ENCODE assay signal across 10 cellular contexts in genomic region chr1:51329443-51330325, GRCh38. TPM values are rescaled to one million over a fixed set of nuclear protein-coding genes. Genes with fewer than 3 reads are reported as not detected.
DNase-seq lines count a peak whose midpoint lies in the region; ATAC-seq and TF ChIP-seq lines count a peak whose summit lies in the region.
"Had no signal": no experiment of that assay in that cellular context is flagged by ENCODE, and none has a peak within 500 bp of the region (broad histone marks: within the 10 kb centered on the region; RNA-seq: fewer than 3 reads in every experiment).

No MANE protein-coding gene starts in this region.

- H3K27me3 Mint-ChIP-seq in activated CD8-positive, alpha-beta memory T cell treated with anti-CD3 and anti-CD28 coated beads, Interleukin-2, amount 10 ng/mL, durations not matched to agents 7 days and 5 days: peaks cover 43% of the 10 kb centered on the region
- peaks cover 25% of the 10 kb centered on the region for H3K27me3 Mint-ChIP-seq in activated T-helper 2 cell treated with anti-CD3 and anti-CD28 coated beads, Interferon-gamma antibody, Interleukin-2, Interleukin-4, amounts not matched to agents 10 μg/mL and 5 μg/mL and 100 μg/mL, durations not matched to agents 14 hours and 24 hours and 36 hours (ENCODE audit: low read depth)

- H3K27ac Mint-ChIP-seq in activated CD8-positive, alpha-beta memory T cell treated with anti-CD3 and anti-CD28 coated beads, Interleukin-2, amount 10 ng/mL, durations not matched to agents 7 days and 5 days: peak overlapping the region; percentile 46
- H3K27ac Mint-ChIP-seq in activated T-helper 2 cell treated with anti-CD3 and anti-CD28 coated beads, Interferon-gamma antibody, Interleukin-2, Interleukin-4, amounts not matched to agents 10 μg/mL and 5 μg/mL and 100 μg/mL, durations not matched to agents 14 hours and 24 hours and 36 hours: no peak overlapping the region

- H3K36me3 ChIP-seq in tibial artery: no peaks in the 10 kb centered on the region

- H3K9me3 Mint-ChIP-seq in activated CD8-positive, alpha-beta memory T cell treated with anti-CD3 and anti-CD28 coated beads, Interleukin-2, amount 10 ng/mL, durations not matched to agents 7 days and 5 days (ENCODE audit: low read depth): no peaks in the 10 kb centered on the region
- no peaks in the 10 kb centered on the region for H3K9me3 Mint-ChIP-seq in activated T-helper 2 cell treated with anti-CD3 and anti-CD28 coated beads, Interferon-gamma antibody, Interleukin-2, Interleukin-4, amounts not matched to agents 10 μg/mL and 5 μg/mL and 100 μg/mL, durations not matched to agents 14 hours and 24 hours and 36 hours

- H3K27me3 ChIP-seq in tibial artery: peaks cover 0 to 6% of the 10 kb centered on the region in 2 donors

- no peaks in the 10 kb centered on the region for H3K9me3 ChIP-seq in tibial artery

- intact Hi-C loops in activated T-helper 2 cell treated with anti-CD3 and anti-CD28 coated beads, Interferon-gamma antibody, Interleukin-2, Interleukin-4, amounts not matched to agents 10 μg/mL and 5 μg/mL and 100 μg/mL, durations not matched to agents 14 hours and 24 hours and 36 hours (cut with micrococcal nuclease): loop anchor here (10.0 kb wide), 1 partner anchor 205 kb away; no protein-coding TSS in a partner anchor
- intact Hi-C loops in tibial artery (cut with DNase I; ENCODE audit: low total_unique reads): no loop called here

- H3K36me3 Mint-ChIP-seq in activated CD8-positive, alpha-beta memory T cell treated with anti-CD3 and anti-CD28 coated beads, Interleukin-2, amount 10 ng/mL, durations not matched to agents 7 days and 5 days: no peaks in the 10 kb centered on the region
- no peaks in the 10 kb centered on the region for H3K36me3 Mint-ChIP-seq in activated T-helper 2 cell treated with anti-CD3 and anti-CD28 coated beads, Interferon-gamma antibody, Interleukin-2, Interleukin-4, amounts not matched to agents 10 μg/mL and 5 μg/mL and 100 μg/mL, durations not matched to agents 14 hours and 24 hours and 36 hours (ENCODE audit: low read depth)

- no peak overlapping the region for H3K27ac ChIP-seq in tibial artery

- peak overlapping the region; percentile 47 to 66 for H3K4me3 ChIP-seq in tibial artery

- TF ChIP-seq CTCF in tibial artery (IDR thresholded peaks at IDR 0.05): no peak

- no peak for DNase-seq in activated CD8-positive, alpha-beta memory T cell treated with anti-CD3 and anti-CD28 coated beads, Interleukin-2, amount 10 ng/mL, durations not matched to agents 7 days and 5 days
- no peak for DNase-seq in activated CD8-positive, alpha-beta memory T cell treated with anti-CD3 and anti-CD28 coated beads, Interleukin-2, amount 50 U/mL, for 48 hours
- DNase-seq in activated T-helper 2 cell treated with anti-CD3 and anti-CD28 coated beads, Interferon-gamma antibody, Interleukin-2, Interleukin-4, amounts not matched to agents 10 μg/mL and 5 μg/mL and 100 μg/mL, durations not matched to agents 14 hours and 24 hours and 36 hours (ENCODE audit: low spot score): no peak
- DNase-seq in islet precursor cell: peak; percentile 56
- DNase-seq in tibial artery: no peak
- DNase-seq in H4 (ENCODE audit: low spot score): no peak
- DNase-seq in GM19238 (ENCODE audit: insufficient read length, low spot score): no peak
- DNase-seq in activated gamma-delta T cell (lab: John Stamatoyannopoulos, UW): no peak
- DNase-seq: DND-41, NCI-H1436 treated with DMSO at 0.1 percent for 48 hours had no signal

- H3K4me3 Mint-ChIP-seq in activated CD8-positive, alpha-beta memory T cell treated with anti-CD3 and anti-CD28 coated beads, Interleukin-2, amount 10 ng/mL, durations not matched to agents 7 days and 5 days: no peak overlapping the region
- peak overlapping the region; percentile 55 for H3K4me3 Mint-ChIP-seq in activated T-helper 2 cell treated with anti-CD3 and anti-CD28 coated beads, Interferon-gamma antibody, Interleukin-2, Interleukin-4, amounts not matched to agents 10 μg/mL and 5 μg/mL and 100 μg/mL, durations not matched to agents 14 hours and 24 hours and 36 hours (ENCODE audit: low read depth)

- no peak for ATAC-seq in activated CD8-positive, alpha-beta memory T cell treated with anti-CD3 and anti-CD28 coated beads, Interleukin-2, amount 10 ng/mL, durations not matched to agents 7 days and 5 days

- H3K4me1 Mint-ChIP-seq in activated CD8-positive, alpha-beta memory T cell treated with anti-CD3 and anti-CD28 coated beads, Interleukin-2, amount 10 ng/mL, durations not matched to agents 7 days and 5 days: peaks cover 6% of the 10 kb centered on the region
- H3K4me1 Mint-ChIP-seq in activated T-helper 2 cell treated with anti-CD3 and anti-CD28 coated beads, Interferon-gamma antibody, Interleukin-2, Interleukin-4, amounts not matched to agents 10 μg/mL and 5 μg/mL and 100 μg/mL, durations not matched to agents 14 hours and 24 hours and 36 hours (ENCODE audit: low read depth): peaks cover 15% of the 10 kb centered on the region

- CTCF ChIA-PET in activated CD8-positive, alpha-beta memory T cell treated with anti-CD3 and anti-CD28 coated beads, Interleukin-2, amount 10 ng/mL, durations not matched to agents 7 days and 5 days (lab: Charles Lee): interaction anchor here (1.8 kb wide), 1 partner anchor 33 kb away, joined by 10 read pairs; no protein-coding TSS in a partner anchor

- H3K4me1 ChIP-seq in tibial artery: peaks cover 0 to 20% (median 17%) of the 10 kb centered on the region in 4 donors

RNA-seq across cellular contexts. Expression of gene TTC39A, which starts 0.7 kb away (rescaled TPM):
- under 1 TPM in 1 of 2 experiments, not detected in 1; 0.33 TPM for total RNA-seq in activated CD8-positive, alpha-beta memory T cell treated with anti-CD3 and anti-CD28 coated beads, Interleukin-2, amount 10 ng/mL, durations not matched to agents 7 days and 5 days
- 0.41 and 0.44 TPM in 2 replicates for total RNA-seq in activated T-helper 2 cell treated with anti-CD3 and anti-CD28 coated beads, Interferon-gamma antibody, Interleukin-2, Interleukin-4, amounts not matched to agents 10 μg/mL and 5 μg/mL and 100 μg/mL, durations not matched to agents 14 hours and 24 hours and 36 hours
- 0.83 and 3.5 TPM in 2 replicates for total RNA-seq in H4 (2014; rRNA removed; shearing (Covaris generic))
